ENCODE assay signal across 9 cellular contexts in the genomic region with DNA sequence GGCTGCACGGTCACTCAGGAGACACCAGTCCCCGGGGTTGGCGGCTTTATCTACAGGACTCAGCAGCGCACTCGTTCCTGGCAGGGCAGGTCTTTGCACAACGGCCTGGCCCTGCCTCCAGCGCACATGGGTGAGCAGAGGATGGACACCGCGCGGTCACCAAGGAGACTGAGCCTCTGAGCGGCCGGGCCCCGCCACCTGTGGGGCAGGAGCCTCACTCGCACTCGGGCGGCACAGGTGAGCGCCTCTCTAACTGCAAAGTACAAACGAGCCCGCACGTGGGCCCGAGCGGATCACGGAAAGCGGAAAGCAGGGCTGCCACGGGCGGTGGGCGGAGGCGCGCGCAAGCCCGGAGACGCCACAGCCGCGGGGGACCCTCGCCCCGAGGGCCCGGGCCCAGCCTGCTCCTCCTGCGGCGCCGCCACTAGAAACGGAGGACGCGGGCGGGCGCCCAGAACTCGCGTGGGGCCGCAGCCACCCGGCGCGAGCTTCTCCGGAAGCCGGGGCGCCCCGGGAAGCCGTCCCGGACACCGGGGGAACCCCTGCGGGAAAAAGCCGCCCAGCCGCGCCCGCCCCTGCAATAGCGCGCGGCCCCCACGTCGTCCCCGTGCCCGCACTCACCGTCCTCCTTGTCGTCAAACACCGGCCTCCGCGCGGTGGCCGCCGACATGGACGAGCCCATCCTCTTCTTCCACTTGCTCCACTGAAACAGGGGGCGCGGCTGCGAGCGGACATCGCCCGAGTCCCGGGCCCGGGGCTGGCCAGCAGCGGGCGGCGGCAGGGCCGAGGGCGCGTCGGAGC. TPM values are rescaled to one million over a fixed set of nuclear protein-coding genes. Genes with fewer than 3 reads are reported as not detected.
DNase-seq lines count a peak whose midpoint lies in the region; ATAC-seq, FAIRE-seq and TF ChIP-seq lines count a peak whose summit lies in the region.
"Had no signal": no experiment of that assay in that cellular context is flagged by ENCODE, and none has a peak within 500 bp of the region (broad histone marks: within the 10 kb centered on the region; RNA-seq: fewer than 3 reads in every experiment).

No MANE protein-coding gene starts in this region.

- CTCF ChIA-PET in GM10248 (lab: Yijun Ruan, JAX): no interaction called here

- H3K4me1 ChIP-seq in body of pancreas: peaks cover 30% of the 10 kb centered on the region
- H3K4me1 ChIP-seq in kidney (ENCODE audit: control insufficient read depth in 1 of 2, insufficient read depth in 1 of 2, low read depth in 1 of 2, low read length in 2 of 2): peaks cover 4 to 9% of the 10 kb centered on the region in 2 donors

- H3K9ac ChIP-seq in kidney (ENCODE audit: low read length in 2 of 2): no peak overlapping the region

- no peaks in the 10 kb centered on the region for H3K36me3 ChIP-seq in body of pancreas (replicated peaks in 1 of 2; ENCODE audit: insufficient read depth in 1 of 2, low read depth in 2 of 2)
- no peaks in the 10 kb centered on the region for H3K36me3 ChIP-seq in kidney (ENCODE audit: control insufficient read depth in 1 of 2, insufficient read depth in 2 of 2, low read length in 2 of 2)

- H3K9me3 ChIP-seq in body of pancreas (no peaks in the 10 kb centered on the region), kidney (ENCODE audit: control insufficient read depth in 1 of 2, low read length in 2 of 2) (no peaks in the 10 kb centered on the region)

- H3K4me3 ChIP-seq in body of pancreas: peak overlapping the region; percentile 25 to 27
- peak overlapping the region; percentile 32 to 34 for H3K4me3 ChIP-seq in kidney (ENCODE audit: low read length in 2 of 2)

- no peak for FAIRE-seq in kidney (lab: Jason Lieb, UNC)

- peak in 1 of 3 donors; percentile 18 for TF ChIP-seq POLR2A in body of pancreas (IDR thresholded peaks at IDR 0.05)

- no peaks in the 10 kb centered on the region for H3K27me3 ChIP-seq in body of pancreas

- DNase-seq in NCI-H2227 (lab: John Stamatoyannopoulos, UW; ENCODE audit: unreplicated experiment): peak; percentile 61
- DNase-seq in NCI-H2227 treated with DMSO at 0.1 percent for 48 hours (lab: John Stamatoyannopoulos, UW): no peak
- DNase-seq in SW480 (ENCODE audit: low spot score): peak; percentile 79
- peak; percentile 65 to 80 (median 76) for DNase-seq in body of pancreas
- DNase-seq in kidney: peak; percentile 90
- DNase-seq in stimulated activated CD4-positive, alpha-beta T cell treated with anti-CD3 and anti-CD28 coated beads, Interleukin-4, amount 100 ng/mL, for 1 hour: peak; percentile 42
- no peak for DNase-seq in GM10248 (ENCODE audit: extremely low spot score)
- DNase-seq: DND-41 had no signal

- intact Hi-C loops in body of pancreas (cut with DNase I) (loop anchor here (10.0 kb wide), 1 partner anchor 158 kb away; no protein-coding TSS in a partner anchor), kidney (cut with DNase I) (no loop called here)

- TF ChIP-seq CTCF in body of pancreas (IDR thresholded peaks at IDR 0.05) (peak in 2 of 7 experiments; percentile 19 to 22), kidney (IDR thresholded peaks at IDR 0.05; ENCODE audit: borderline replicate concordance, extremely low read depth, insufficient read depth) (no peak), GM10248 (IDR thresholded peaks at IDR 0.05; ENCODE audit: control extremely low read depth, extremely low read depth, low read depth, missing control alignments) (no peak)

- peak; percentile 16 for ATAC-seq in HG03097 (IDR thresholded peaks at IDR 0.05; ENCODE audit: low FRiP score, unreplicated experiment)
- ATAC-seq in body of pancreas: peak; percentile 40

- peak overlapping the region in 1 of 4 donors; percentile 7 for H3K27ac ChIP-seq in body of pancreas
- H3K27ac ChIP-seq in kidney (ENCODE audit: low read depth in 2 of 2, low read length in 2 of 2): no peak overlapping the region

- POLR2A ChIA-PET in GM10248 (lab: Yijun Ruan, JAX): interaction anchor here (0.6 to 1.0 kb wide), 2 partner anchors 8 to 40 kb away, joined by 3 to 4 read pairs; no protein-coding TSS in a partner anchor

- 0 to 2% methylated on average over 35 to 92 of the region's 94 CpGs for WGBS in body of pancreas, 2 donors

RNA-seq across cellular contexts. Expression of a gene that starts 0.6 kb away (rescaled TPM):
- total RNA-seq in body of pancreas (1 to 10 TPM in 1 of 2 donors, under 1 TPM in 1; 0.78 to 4.0 TPM), kidney (14.4 TPM)
- 11.6 TPM for polyA plus RNA-seq in kidney (ENCODE audit: insufficient read depth, low read depth, low replicate concordance)

RNA-seq across cellular contexts. Expression of a gene that starts 24.8 kb away (rescaled TPM):
- total RNA-seq in body of pancreas (10 to 100 TPM in 1 of 2 donors, 1 to 10 TPM in 1; 6.5 to 24.7 TPM), kidney (14.6 TPM)
- 14.4 TPM for polyA plus RNA-seq in kidney (ENCODE audit: insufficient read depth, low read depth, low replicate concordance)

Comparison
In these comparisons a context has a peak if more than half of its experiments do, and no peak if none do; other contexts are left out.
1. DNase-seq: peak in NCI-H2227 (single experiment), SW480 (single experiment), body of pancreas (4 of 4), kidney (single experiment) and stimulated activated CD4-positive, alpha-beta T cell treated with anti-CD3 and anti-CD28 coated beads, Interleukin-4, amount 100 ng/mL, for 1 hour (single experiment); none in NCI-H2227 treated with DMSO at 0.1 percent for 48 hours (single experiment) and GM10248 (single experiment).